9 cellular contexts compared by ENCODE assay signal in genomic region chr9:132163457-132163875, GRCh38. TPM values are rescaled to one million over a fixed set of nuclear protein-coding genes. Genes with fewer than 3 reads are reported as not detected.
DNase-seq lines count a peak whose midpoint lies in the region; ATAC-seq and TF ChIP-seq lines count a peak whose summit lies in the region.
"Had no signal": no experiment of that assay in that cellular context is flagged by ENCODE, and none has a peak within 500 bp of the region (broad histone marks: within the 10 kb centered on the region; RNA-seq: fewer than 3 reads in every experiment).

No MANE protein-coding gene starts in this region.

- H3K9me3 Mint-ChIP-seq in activated T-cell treated with anti-CD3 and anti-CD28 coated beads, Interleukin-2, amount 50 U/mL, for 4 hours = no peaks in the 10 kb centered on the region
- no peaks in the 10 kb centered on the region for H3K9me3 Mint-ChIP-seq in type B pancreatic cell

- H3K4me3 ChIP-seq in ascending aorta = peak overlapping the region; percentile 68 to 82

- H3K27me3 ChIP-seq in ascending aorta = peaks cover 17% of the 10 kb centered on the region

- intact Hi-C loops in ascending aorta (cut with DNase I) (no loop called here), sciatic nerve (cut with DNase I) (no loop called here)

- H3K4me1 Mint-ChIP-seq in activated T-cell treated with anti-CD3 and anti-CD28 coated beads, Interleukin-2, amount 50 U/mL, for 4 hours (ENCODE audit: low read depth) = peaks cover 9% of the 10 kb centered on the region
- peaks cover 13% of the 10 kb centered on the region for H3K4me1 Mint-ChIP-seq in type B pancreatic cell (ENCODE audit: unreplicated experiment)

- no peaks in the 10 kb centered on the region for H3K36me3 Mint-ChIP-seq in activated T-cell treated with anti-CD3 and anti-CD28 coated beads, Interleukin-2, amount 50 U/mL, for 4 hours (ENCODE audit: insufficient read depth)
- no peaks in the 10 kb centered on the region for H3K36me3 Mint-ChIP-seq in type B pancreatic cell

- H3K27ac Mint-ChIP-seq in type B pancreatic cell = no peak overlapping the region

- H3K36me3 ChIP-seq in ascending aorta = no peaks in the 10 kb centered on the region

- peak overlapping the region; percentile 29 for H3K4me3 Mint-ChIP-seq in activated T-cell treated with anti-CD3 and anti-CD28 coated beads, Interleukin-2, amount 50 U/mL, for 4 hours
- peak overlapping the region; percentile 72 for H3K4me3 Mint-ChIP-seq in type B pancreatic cell

- no peak overlapping the region for H3K27ac ChIP-seq in ascending aorta

- TF ChIP-seq CTCF in ascending aorta (IDR thresholded peaks at IDR 0.05) (no peak), type B pancreatic cell (conservative IDR thresholded peaks at IDR 0.05) (no peak)

- H3K27me3 Mint-ChIP-seq in activated T-cell treated with anti-CD3 and anti-CD28 coated beads, Interleukin-2, amount 50 U/mL, for 4 hours (ENCODE audit: low read depth) = peaks cover 54% of the 10 kb centered on the region
- peaks cover 86% of the 10 kb centered on the region for H3K27me3 Mint-ChIP-seq in type B pancreatic cell

- peaks cover 16 to 24% of the 10 kb centered on the region in 2 donors for H3K4me1 ChIP-seq in ascending aorta

- no peaks in the 10 kb centered on the region for H3K9me3 ChIP-seq in ascending aorta

- no peak for DNase-seq in activated T-cell treated with anti-CD3 and anti-CD28 coated beads, Interleukin-2, amount 50 U/mL, for 4 hours
- DNase-seq in activated T-cell treated with anti-CD3 and anti-CD28 coated beads for 4 hours (no peak), ascending aorta (ENCODE audit: low spot score in 2 of 2) (no peak), left kidney (ENCODE audit: low read depth, low spot score) (peak; percentile 63), type B pancreatic cell (ENCODE audit: extremely low spot score, unreplicated experiment) (no peak), SKM-1 (lab: John Stamatoyannopoulos, UW; ENCODE audit: unreplicated experiment) (no peak), sciatic nerve (ENCODE audit: low spot score) (no peak)
- DNase-seq in stimulated activated CD4-positive, alpha-beta T cell treated with anti-CD3 and anti-CD28 coated beads, Interleukin-2, amount 100 ng/mL, for 48 hours = no peak
- DNase-seq: Calu3 had no signal

- ATAC-seq in activated T-cell treated with anti-CD3 and anti-CD28 coated beads, Interleukin-2, amount 50 U/mL, for 4 hours = no peak
- no peak for ATAC-seq in sciatic nerve

RNA-seq across cellular contexts. Expression of gene NTNG2, which starts 1.6 kb away (rescaled TPM):
- 1 to 10 TPM in 1 of 3 donors, under 1 TPM in 2; 0.91 to 1.4 (median 0.95) TPM for total RNA-seq in activated T-cell treated with anti-CD3 and anti-CD28 coated beads, Interleukin-2, amount 50 U/mL, for 4 hours
- total RNA-seq in ascending aorta (5.9 TPM), type B pancreatic cell (ENCODE audit: low replicate concordance) (2.6 and 4.0 TPM in 2 replicates), sciatic nerve (3.2 TPM)
- total RNA-seq: Calu3 had no signal
